In genomic region chr14:24430682-24431568, GRCh38 we compare ENCODE assay signal across 2 cellular contexts.
TF ChIP-seq lines count a peak whose summit lies in the region.

No MANE protein-coding gene starts in this region.

TF ChIP-seq in SK-N-SH treated with all-trans-retinoic acid at 6 μM for 48 hours, 23 proteins besides CTCF, POLR2A, EP300 and RAD21:
- TF ChIP-seq GLIS3 (CRISPR knock-in tag; IDR thresholded peaks at IDR 0.05) (no peak), ISL1 (CRISPR knock-in tag; IDR thresholded peaks at IDR 0.05) (no peak), CSDC2 (CRISPR knock-in tag; IDR thresholded peaks at IDR 0.05) (no peak), ZNF70 (CRISPR knock-in tag; IDR thresholded peaks at IDR 0.05) (no peak), ARNTL (CRISPR knock-in tag; IDR thresholded peaks at IDR 0.05; ENCODE audit: borderline replicate concordance, low read depth) (no peak), PPARA (CRISPR knock-in tag; IDR thresholded peaks at IDR 0.05; ENCODE audit: borderline replicate concordance) (no peak), OSR1 (CRISPR knock-in tag; IDR thresholded peaks at IDR 0.05) (no peak), ESRRG (CRISPR knock-in tag; IDR thresholded peaks at IDR 0.05) (no peak), BACH2 (CRISPR knock-in tag; IDR thresholded peaks at IDR 0.05; ENCODE audit: borderline replicate concordance) (no peak), RARB (CRISPR knock-in tag; IDR thresholded peaks at IDR 0.05) (no peak), PATZ1 (CRISPR knock-in tag; IDR thresholded peaks at IDR 0.05; ENCODE audit: borderline replicate concordance) (no peak), ZC3H10 (CRISPR knock-in tag; IDR thresholded peaks at IDR 0.05) (no peak), TCF4 (CRISPR knock-in tag; IDR thresholded peaks at IDR 0.05; ENCODE audit: borderline replicate concordance) (no peak), TSHZ2 (CRISPR knock-in tag; IDR thresholded peaks at IDR 0.05) (no peak), ZNF8 (CRISPR knock-in tag; IDR thresholded peaks at IDR 0.05) (no peak), TOX (CRISPR knock-in tag; IDR thresholded peaks at IDR 0.05; ENCODE audit: borderline replicate concordance) (no peak), SNAI2 (CRISPR knock-in tag; IDR thresholded peaks at IDR 0.05) (no peak)
- TF ChIP-seq, protein P1, sequence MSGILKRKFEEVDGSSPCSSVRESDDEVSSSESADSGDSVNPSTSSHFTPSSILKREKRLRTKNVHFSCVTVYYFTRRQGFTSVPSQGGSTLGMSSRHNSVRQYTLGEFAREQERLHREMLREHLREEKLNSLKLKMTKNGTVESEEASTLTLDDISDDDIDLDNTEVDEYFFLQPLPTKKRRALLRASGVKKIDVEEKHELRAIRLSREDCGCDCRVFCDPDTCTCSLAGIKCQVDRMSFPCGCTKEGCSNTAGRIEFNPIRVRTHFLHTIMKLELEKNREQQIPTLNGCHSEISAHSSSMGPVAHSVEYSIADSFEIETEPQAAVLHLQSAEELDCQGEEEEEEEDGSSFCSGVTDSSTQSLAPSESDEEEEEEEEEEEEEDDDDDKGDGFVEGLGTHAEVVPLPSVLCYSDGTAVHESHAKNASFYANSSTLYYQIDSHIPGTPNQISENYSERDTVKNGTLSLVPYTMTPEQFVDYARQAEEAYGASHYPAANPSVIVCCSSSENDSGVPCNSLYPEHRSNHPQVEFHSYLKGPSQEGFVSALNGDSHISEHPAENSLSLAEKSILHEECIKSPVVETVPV (CRISPR knock-in tag; IDR thresholded peaks at IDR 0.05): no peak
- TF ChIP-seq, protein P2, sequence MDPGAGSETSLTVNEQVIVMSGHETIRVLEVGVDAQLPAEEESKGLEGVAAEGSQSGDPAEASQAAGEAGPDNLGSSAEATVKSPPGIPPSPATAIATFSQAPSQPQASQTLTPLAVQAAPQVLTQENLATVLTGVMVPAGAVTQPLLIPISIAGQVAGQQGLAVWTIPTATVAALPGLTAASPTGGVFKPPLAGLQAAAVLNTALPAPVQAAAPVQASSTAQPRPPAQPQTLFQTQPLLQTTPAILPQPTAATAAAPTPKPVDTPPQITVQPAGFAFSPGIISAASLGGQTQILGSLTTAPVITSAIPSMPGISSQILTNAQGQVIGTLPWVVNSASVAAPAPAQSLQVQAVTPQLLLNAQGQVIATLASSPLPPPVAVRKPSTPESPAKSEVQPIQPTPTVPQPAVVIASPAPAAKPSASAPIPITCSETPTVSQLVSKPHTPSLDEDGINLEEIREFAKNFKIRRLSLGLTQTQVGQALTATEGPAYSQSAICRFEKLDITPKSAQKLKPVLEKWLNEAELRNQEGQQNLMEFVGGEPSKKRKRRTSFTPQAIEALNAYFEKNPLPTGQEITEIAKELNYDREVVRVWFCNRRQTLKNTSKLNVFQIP (CRISPR knock-in tag; IDR thresholded peaks at IDR 0.05; ENCODE audit: borderline replicate concordance, low read depth): no peak

TF ChIP-seq in K562, 482 proteins besides CTCF, POLR2A, EP300 and RAD21 (continues in another document):
- TF ChIP-seq ZNF140 (CRISPR knock-in tag; IDR thresholded peaks at IDR 0.05): no peak
- no peak for TF ChIP-seq ZNF75A (CRISPR knock-in tag; IDR thresholded peaks at IDR 0.05)
- no peak; the same call in 1 of the 2 replicates for TF ChIP-seq ZNF263 (CRISPR knock-in tag; IDR thresholded peaks at IDR 0.05; ENCODE audit: borderline replicate concordance)
- TF ChIP-seq HIVEP1 (CRISPR knock-in tag; IDR thresholded peaks at IDR 0.05): no peak
- TF ChIP-seq HNRNPK (IDR thresholded peaks at IDR 0.05; ENCODE audit: low read depth, low read length, poor library complexity, severe bottlenecking): no peak
- TF ChIP-seq, protein P3, sequence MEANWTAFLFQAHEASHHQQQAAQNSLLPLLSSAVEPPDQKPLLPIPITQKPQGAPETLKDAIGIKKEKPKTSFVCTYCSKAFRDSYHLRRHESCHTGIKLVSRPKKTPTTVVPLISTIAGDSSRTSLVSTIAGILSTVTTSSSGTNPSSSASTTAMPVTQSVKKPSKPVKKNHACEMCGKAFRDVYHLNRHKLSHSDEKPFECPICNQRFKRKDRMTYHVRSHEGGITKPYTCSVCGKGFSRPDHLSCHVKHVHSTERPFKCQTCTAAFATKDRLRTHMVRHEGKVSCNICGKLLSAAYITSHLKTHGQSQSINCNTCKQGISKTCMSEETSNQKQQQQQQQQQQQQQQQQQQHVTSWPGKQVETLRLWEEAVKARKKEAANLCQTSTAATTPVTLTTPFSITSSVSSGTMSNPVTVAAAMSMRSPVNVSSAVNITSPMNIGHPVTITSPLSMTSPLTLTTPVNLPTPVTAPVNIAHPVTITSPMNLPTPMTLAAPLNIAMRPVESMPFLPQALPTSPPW (CRISPR knock-in tag; IDR thresholded peaks at IDR 0.05): 0 out of 2 replicates have a peak, but pooled peaks have one; percentile 1
- 0 out of 4 replicates have a peak, but pooled peaks of 1 of the 2 experiments have one; percentile 30 for TF ChIP-seq SIN3A (IDR thresholded peaks at IDR 0.05; ENCODE audit: borderline replicate concordance in 2 of 2, control insufficient read depth in 1 of 2, low read depth in 2 of 2, low read length in 2 of 2)
- TF ChIP-seq CLOCK (CRISPR knock-in tag; IDR thresholded peaks at IDR 0.05; ENCODE audit: borderline replicate concordance): no peak
- no peak for TF ChIP-seq ZNF589 (CRISPR knock-in tag; IDR thresholded peaks at IDR 0.05; ENCODE audit: low read depth)
- TF ChIP-seq POLR3G (IDR thresholded peaks at IDR 0.05; ENCODE audit: extremely low read depth, insufficient read length, insufficient replicate concordance): no peak
- TF ChIP-seq HMBOX1 (IDR thresholded peaks at IDR 0.05): peak; percentile 8; the same call in 1 of the 2 replicates
- no peak for TF ChIP-seq MLLT1 (IDR thresholded peaks at IDR 0.05)
- no peak for TF ChIP-seq FUS (optimal IDR thresholded peaks at IDR 0.05; ENCODE audit: low read depth, low read length)
- TF ChIP-seq ZNF740 (CRISPR knock-in tag; IDR thresholded peaks at IDR 0.05): peak; percentile 5; the same call in 1 of the 2 replicates
- peak in 1 of 2 experiments; percentile 21; a peak in 1 of 4 replicates for TF ChIP-seq ZNF740 (tag; IDR thresholded peaks at IDR 0.05)
- TF ChIP-seq TFAM (CRISPR knock-in tag; conservative IDR thresholded peaks at IDR 0.05): no peak
- no peak for TF ChIP-seq TFE3 (CRISPR knock-in tag; IDR thresholded peaks at IDR 0.05)
- no peak for TF ChIP-seq MED1 (CRISPR knock-in tag; IDR thresholded peaks at IDR 0.05; ENCODE audit: borderline replicate concordance)
- no peak for TF ChIP-seq MYC (IDR thresholded peaks at IDR 0.05; ENCODE audit: low read depth, low read length)
- TF ChIP-seq MYC (CRISPR knock-in tag; IDR thresholded peaks at IDR 0.05; ENCODE audit: borderline replicate concordance, low read depth): no peak
- TF ChIP-seq ZNF551 (CRISPR knock-in tag; IDR thresholded peaks at IDR 0.05): no peak
